9 cellular contexts compared by ENCODE assay signal in the genomic region with DNA sequence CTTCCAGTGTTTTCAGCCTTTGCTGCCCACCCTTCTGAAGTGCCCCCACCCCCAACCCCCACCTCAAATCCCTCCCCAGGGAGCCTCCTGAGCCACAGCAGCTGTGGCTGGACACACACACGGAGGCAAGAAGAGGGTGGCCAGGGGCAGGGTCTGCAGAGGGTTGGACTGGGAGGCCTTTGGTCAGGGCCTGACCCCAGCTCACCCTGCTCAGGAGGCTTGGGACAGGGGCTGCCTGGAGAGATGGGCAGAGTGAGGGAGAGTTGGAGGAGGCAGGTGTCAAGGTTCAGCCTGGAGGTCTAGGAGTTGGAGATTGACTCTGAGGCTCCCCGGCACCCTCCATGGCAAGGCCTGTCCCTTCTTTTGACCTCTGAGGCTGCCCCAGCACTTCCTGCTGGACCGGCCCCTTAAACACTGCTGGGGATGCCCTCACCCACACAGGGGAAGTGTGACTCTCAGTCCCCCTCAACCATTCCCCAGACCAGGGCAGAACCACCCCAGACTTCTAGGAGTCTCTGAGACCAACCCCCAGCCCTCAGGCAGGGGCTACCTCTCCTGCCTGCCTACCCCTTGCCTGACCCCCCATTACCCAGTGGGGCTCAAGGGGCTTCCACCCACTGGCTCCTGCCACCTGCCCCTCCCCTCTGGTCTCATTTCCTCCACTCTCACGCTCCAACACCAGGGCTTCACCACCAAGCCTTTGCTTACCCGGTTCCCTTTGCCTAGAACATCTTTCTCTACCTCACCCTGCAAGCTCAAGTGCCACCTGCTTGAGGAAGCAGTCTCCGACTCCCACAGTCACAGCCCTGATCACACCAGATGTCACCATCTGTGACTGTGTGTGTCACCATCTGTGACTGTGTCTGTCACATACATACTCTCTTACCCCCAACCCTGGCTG. TPM values are rescaled to one million over a fixed set of nuclear protein-coding genes. Genes with fewer than 3 reads are reported as not detected.
DNase-seq lines count a peak whose midpoint lies in the region; ATAC-seq and TF ChIP-seq lines count a peak whose summit lies in the region.
"Had no signal": no experiment of that assay in that cellular context is flagged by ENCODE, and none has a peak within 500 bp of the region (broad histone marks: within the 10 kb centered on the region; RNA-seq: fewer than 3 reads in every experiment).

No MANE protein-coding gene starts in this region.

- H3K4me1 ChIP-seq in H9 (ENCODE audit: insufficient read depth, low read length) (peaks cover 10% of the 10 kb centered on the region), OCI-LY7 (ENCODE audit: insufficient read depth, low read length, poor library complexity, severe bottlenecking) (peaks cover 64% of the 10 kb centered on the region)

- no peak for DNase-seq in H9
- DNase-seq in OCI-LY7 (ENCODE audit: low spot score) = peak; percentile 85
- DNase-seq in neural crest cell (ENCODE audit: low read depth, low spot score) = no peak
- DNase-seq in left colon = no peak
- DNase-seq in NCI-H2107 treated with DMSO at 0.1 percent for 48 hours (lab: John Stamatoyannopoulos, UW; ENCODE audit: unreplicated experiment) = no peak

- H2BK15ac ChIP-seq in H9 (ENCODE audit: low read depth, low read length) = no peak overlapping the region

- no peak overlapping the region for H3K56ac ChIP-seq in H9 (ENCODE audit: insufficient read length, low read depth, low read length)

- H4K20me1 ChIP-seq in H9 (ENCODE audit: control insufficient read depth, insufficient read depth, insufficient read length) = no peaks in the 10 kb centered on the region
- H4K20me1 ChIP-seq in OCI-LY7 (ENCODE audit: insufficient read depth, low read length) = no peaks in the 10 kb centered on the region

- no peaks in the 10 kb centered on the region for H3K27me3 Mint-ChIP-seq in H9 (ENCODE audit: low read depth)
- no peaks in the 10 kb centered on the region for H3K27me3 Mint-ChIP-seq in neural crest cell (ENCODE audit: low read depth)

- H3K4me1 Mint-ChIP-seq in H9 = peaks cover 37 to 43% of the 10 kb centered on the region in 2 experiments
- H3K4me1 Mint-ChIP-seq in neural crest cell = peaks cover 49% of the 10 kb centered on the region

- peak; percentile 51 for ATAC-seq in GM18520 (IDR thresholded peaks at IDR 0.05; ENCODE audit: unreplicated experiment)
- ATAC-seq in left colon = no peak
- no peak for ATAC-seq in HG02610 (IDR thresholded peaks at IDR 0.05; ENCODE audit: unreplicated experiment)

- no peaks in the 10 kb centered on the region for H3K9me3 Mint-ChIP-seq in H9
- H3K9me3 Mint-ChIP-seq in neural crest cell = no peaks in the 10 kb centered on the region

- peaks cover 17% of the 10 kb centered on the region; the same call in 1 of the 2 replicates for H3K79me2 ChIP-seq in H9 (ENCODE audit: insufficient read depth, low read length)
- peaks cover 7% of the 10 kb centered on the region; the same call in 1 of the 2 replicates for H3K79me2 ChIP-seq in OCI-LY7 (ENCODE audit: insufficient read depth, low read depth, low read length)

- no peak for TF ChIP-seq CTCF in H9 (conservative IDR thresholded peaks at IDR 0.05)
- TF ChIP-seq CTCF in OCI-LY7 (conservative IDR thresholded peaks at IDR 0.05; ENCODE audit: low read length) = no peak
- TF ChIP-seq CTCF in neural crest cell (conservative IDR thresholded peaks at IDR 0.05) = no peak

- H3K23me2 ChIP-seq in H9 (ENCODE audit: insufficient read length, low read depth, low read length, poor library complexity, severe bottlenecking) = no peaks in the 10 kb centered on the region

- H3K36me3 ChIP-seq in OCI-LY7 (ENCODE audit: insufficient read depth, low read length) = no peaks in the 10 kb centered on the region; the same call in 1 of the 2 replicates
- H3K36me3 ChIP-seq: esophagus muscularis mucosa had no signal

- H3K18ac ChIP-seq in H9 (ENCODE audit: insufficient read length, low read depth, low read length) = no peak overlapping the region

- no peak overlapping the region for H2BK20ac ChIP-seq in H9 (ENCODE audit: low read depth, low read length, poor library complexity, severe bottlenecking)

- H3K79me1 ChIP-seq in H9 (ENCODE audit: insufficient read depth, low read depth, low read length, poor library complexity, severe bottlenecking) = no peaks in the 10 kb centered on the region

- BruUV-seq in OCI-LY7 (replicated peaks; lab: Mats Ljungman, UMichigan) = no TSS peak

- no peak overlapping the region for H2AK5ac ChIP-seq in H9 (ENCODE audit: insufficient read length, low read length)

- no peak overlapping the region for H2BK5ac ChIP-seq in H9 (ENCODE audit: insufficient read length, low read length)

- H3K27ac ChIP-seq in H9 (ENCODE audit: insufficient read length, low read depth, low read length) (no peak overlapping the region), OCI-LY7 (ENCODE audit: low read depth, low read length, poor library complexity, severe bottlenecking) (peak overlapping the region; percentile 73)
- H3K27ac ChIP-seq: psoas muscle had no signal

- no peak overlapping the region for H3K14ac ChIP-seq in H9 (ENCODE audit: insufficient read depth, low read length)

- CTCF ChIA-PET in OCI-LY7 (lab: Charles Lee; ENCODE audit: unreplicated experiment) = no interaction called here

- POLR2A ChIA-PET in OCI-LY7 (lab: Charles Lee) = interaction anchor here (0.6 kb wide), 1 partner anchor 66 kb away, joined by 8 read pairs; no protein-coding TSS in a partner anchor

- no peak overlapping the region for H2BK12ac ChIP-seq in H9 (ENCODE audit: insufficient read length, low read depth, low read length)

- no peak overlapping the region for H3K23ac ChIP-seq in H9 (ENCODE audit: insufficient read length, low read depth, low read length)

- H4K5ac ChIP-seq in H9 (ENCODE audit: insufficient read length, low read depth, low read length) = no peak overlapping the region

- no peak overlapping the region for H2AFZ ChIP-seq in H9 (ENCODE audit: low read length)
- H2AFZ ChIP-seq in OCI-LY7 (ENCODE audit: low read length) = no peak overlapping the region

- H3K36me3 Mint-ChIP-seq in H9 (ENCODE audit: insufficient read depth in 1 of 3, low read depth in 3 of 3) = peaks cover 2 to 5% (median 4%) of the 10 kb centered on the region in 3 experiments; a peak in 6 of 7 replicates
- H3K36me3 Mint-ChIP-seq in neural crest cell (ENCODE audit: low read depth) = no peaks in the 10 kb centered on the region

- no peak overlapping the region for H2BK120ac ChIP-seq in H9 (ENCODE audit: low read depth, low read length, poor library complexity, severe bottlenecking)

- no peak overlapping the region for H4K8ac ChIP-seq in H9 (replicated peaks; ENCODE audit: insufficient read length, low read depth, low read length)

- H3K4me2 ChIP-seq in H9 (ENCODE audit: insufficient read depth, insufficient read length, low read length) = no peak overlapping the region
- H3K4me2 ChIP-seq in OCI-LY7 (ENCODE audit: low read length) = peak overlapping the region; percentile 53

- H4K91ac ChIP-seq in H9 (ENCODE audit: insufficient read length, low read depth, low read length) = no peak overlapping the region

- no peak overlapping the region for H3T11ph ChIP-seq in H9 (ENCODE audit: low read length)

- H3K4me3 Mint-ChIP-seq in H9 (peak overlapping the region in 1 of 2 experiments; percentile 27; a peak in 1 of 5 replicates), neural crest cell (peak overlapping the region; percentile 13)

- no peak overlapping the region for H3K4ac ChIP-seq in H9 (ENCODE audit: low read depth, low read length)

- H3K27ac Mint-ChIP-seq in H9 = peak overlapping the region in 2 of 3 experiments; percentile 58 to 90; a peak in 4 of 7 replicates
- peak overlapping the region; percentile 84 for H3K27ac Mint-ChIP-seq in neural crest cell (ENCODE audit: unreplicated experiment)

- peak overlapping the region; percentile 5 for H3K4me3 ChIP-seq in OCI-LY7 (ENCODE audit: low read depth, low read length, poor library complexity, severe bottlenecking)
- H3K4me3 ChIP-seq: esophagus muscularis mucosa, psoas muscle had no signal

- no peak overlapping the region for H3K9ac ChIP-seq in H9 (ENCODE audit: extremely low read depth, insufficient read length, low read length)

- H3K9me3 ChIP-seq in H9 (ENCODE audit: control insufficient read depth, low read depth, low read length) = no peaks in the 10 kb centered on the region
- no peaks in the 10 kb centered on the region for H3K9me3 ChIP-seq in OCI-LY7 (ENCODE audit: low read length)
- H3K9me3 ChIP-seq: esophagus muscularis mucosa, psoas muscle had no signal

- no peaks in the 10 kb centered on the region for H3K9me2 ChIP-seq in OCI-LY7 (ENCODE audit: insufficient read depth, low read length)

- intact Hi-C loops in OCI-LY7 (cut with micrococcal nuclease; ENCODE audit: unreplicated experiment) = no loop called here
- intact Hi-C loops in left colon (cut with DNase I, micrococcal nuclease) = no loop called here

- no CpG with 5 or more reads among the region's 6 CpGs for WGBS in H9 (ENCODE audit: extremely low coverage, insufficient read length, low lambda C conversion rate)

- H3K27me3 ChIP-seq in H9 (ENCODE audit: insufficient read depth, low read length) = no peaks in the 10 kb centered on the region
- H3K27me3 ChIP-seq: esophagus muscularis mucosa had no signal

RNA-seq across cellular contexts. Expression of a gene that starts 8.6 kb away (rescaled TPM):
- 59.4 and 63.0 TPM in 2 replicates for total RNA-seq in H9 (2021)
- 61.3 and 65.6 TPM in 2 replicates for total RNA-seq in OCI-LY7 (2014; rRNA removed; shearing (Covaris generic))
- total RNA-seq in OCI-LY7 (2022) = 96.9 and 106 TPM in 2 replicates
- 79.0 and 80.7 TPM in 2 replicates for total RNA-seq in neural crest cell
- total RNA-seq in left colon = 10 to 100 TPM; 62.5 to 69.1 TPM

RNA-seq across cellular contexts. Expression of a gene that starts 50.3 kb away (rescaled TPM):
- total RNA-seq in H9 (2021) (24.4 and 24.7 TPM in 2 replicates), OCI-LY7 (2022) (10.4 and 12.1 TPM in 2 replicates), neural crest cell (12.6 and 13.5 TPM in 2 replicates), left colon (100 to 1,000 TPM; 417 to 464 TPM)
- total RNA-seq in OCI-LY7 (2014; rRNA removed; shearing (Covaris generic)) = 8.1 and 12.9 TPM in 2 replicates

Comparison
In these comparisons a context has a peak if more than half of its experiments do, and no peak if none do; other contexts are left out.
1. RNA of a gene that starts 50.3 kb away (total RNA-seq): 417 to 464 TPM in left colon; 24.4 to 24.7 TPM in H9, 8.1 to 12.9 TPM in OCI-LY7 and 12.6 to 13.5 TPM in neural crest cell; every median in the first group is over 10 times any median in the second.